ENCODE assay signal across 1 cellular context in the genomic region with DNA sequence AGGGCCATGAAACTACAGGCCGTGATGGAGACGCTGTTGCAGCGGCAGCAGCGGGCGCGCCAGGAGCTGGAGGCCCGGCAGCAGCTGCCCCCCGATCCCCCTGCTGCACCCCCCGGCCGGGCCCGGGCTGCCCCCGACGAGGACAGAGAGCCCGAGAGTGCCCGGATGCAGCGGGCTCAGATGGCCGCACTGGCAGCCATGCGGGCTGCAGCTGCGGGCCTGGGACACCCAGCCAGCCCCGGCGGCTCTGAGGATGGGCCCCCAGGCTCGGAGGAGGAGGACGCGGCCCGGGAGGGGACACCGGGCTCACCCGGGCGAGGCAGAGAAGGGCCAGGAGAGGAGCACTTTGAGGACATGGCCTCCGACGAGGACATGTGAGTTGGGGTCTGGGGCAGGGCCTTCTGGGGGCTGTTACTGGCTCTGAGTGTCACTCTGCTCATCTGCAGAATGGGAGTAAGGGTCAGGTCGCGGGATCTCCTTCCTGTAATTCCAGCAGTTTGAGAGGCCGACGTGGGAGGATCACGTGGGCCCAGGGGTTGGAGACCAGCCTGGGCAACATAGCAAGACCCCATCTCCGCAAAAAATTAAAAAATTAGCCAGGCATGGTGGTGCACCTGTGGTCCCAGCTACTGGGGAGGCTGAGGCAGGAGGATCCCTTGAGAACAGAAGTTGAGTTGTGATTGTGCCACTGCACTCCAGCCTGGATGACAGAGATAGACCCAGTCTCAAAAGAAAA.
TF ChIP-seq lines count a peak whose summit lies in the region.

No MANE protein-coding gene starts in this region.

TF ChIP-seq in GM12878, 131 proteins besides CTCF, POLR2A, EP300 and RAD21:
- TF ChIP-seq, protein P1, sequence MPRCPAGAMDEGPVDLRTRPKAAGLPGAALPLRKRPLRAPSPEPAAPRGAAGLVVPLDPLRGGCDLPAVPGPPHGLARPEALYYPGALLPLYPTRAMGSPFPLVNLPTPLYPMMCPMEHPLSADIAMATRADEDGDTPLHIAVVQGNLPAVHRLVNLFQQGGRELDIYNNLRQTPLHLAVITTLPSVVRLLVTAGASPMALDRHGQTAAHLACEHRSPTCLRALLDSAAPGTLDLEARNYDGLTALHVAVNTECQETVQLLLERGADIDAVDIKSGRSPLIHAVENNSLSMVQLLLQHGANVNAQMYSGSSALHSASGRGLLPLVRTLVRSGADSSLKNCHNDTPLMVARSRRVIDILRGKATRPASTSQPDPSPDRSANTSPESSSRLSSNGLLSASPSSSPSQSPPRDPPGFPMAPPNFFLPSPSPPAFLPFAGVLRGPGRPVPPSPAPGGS (IDR thresholded peaks at IDR 0.05; ENCODE audit: borderline replicate concordance, insufficient read depth, low read depth, low read length, poor library complexity, severe bottlenecking), result no peak
- TF ChIP-seq RCOR1 (conservative IDR thresholded peaks at IDR 0.05; ENCODE audit: low read depth, low read length), result no peak
- TF ChIP-seq ZSCAN29 (IDR thresholded peaks at IDR 0.05), result no peak
- TF ChIP-seq SRF (IDR thresholded peaks at IDR 0.05; ENCODE audit: low read depth in 2 of 2, low read length in 2 of 2), result no peak
- TF ChIP-seq, protein P2, sequence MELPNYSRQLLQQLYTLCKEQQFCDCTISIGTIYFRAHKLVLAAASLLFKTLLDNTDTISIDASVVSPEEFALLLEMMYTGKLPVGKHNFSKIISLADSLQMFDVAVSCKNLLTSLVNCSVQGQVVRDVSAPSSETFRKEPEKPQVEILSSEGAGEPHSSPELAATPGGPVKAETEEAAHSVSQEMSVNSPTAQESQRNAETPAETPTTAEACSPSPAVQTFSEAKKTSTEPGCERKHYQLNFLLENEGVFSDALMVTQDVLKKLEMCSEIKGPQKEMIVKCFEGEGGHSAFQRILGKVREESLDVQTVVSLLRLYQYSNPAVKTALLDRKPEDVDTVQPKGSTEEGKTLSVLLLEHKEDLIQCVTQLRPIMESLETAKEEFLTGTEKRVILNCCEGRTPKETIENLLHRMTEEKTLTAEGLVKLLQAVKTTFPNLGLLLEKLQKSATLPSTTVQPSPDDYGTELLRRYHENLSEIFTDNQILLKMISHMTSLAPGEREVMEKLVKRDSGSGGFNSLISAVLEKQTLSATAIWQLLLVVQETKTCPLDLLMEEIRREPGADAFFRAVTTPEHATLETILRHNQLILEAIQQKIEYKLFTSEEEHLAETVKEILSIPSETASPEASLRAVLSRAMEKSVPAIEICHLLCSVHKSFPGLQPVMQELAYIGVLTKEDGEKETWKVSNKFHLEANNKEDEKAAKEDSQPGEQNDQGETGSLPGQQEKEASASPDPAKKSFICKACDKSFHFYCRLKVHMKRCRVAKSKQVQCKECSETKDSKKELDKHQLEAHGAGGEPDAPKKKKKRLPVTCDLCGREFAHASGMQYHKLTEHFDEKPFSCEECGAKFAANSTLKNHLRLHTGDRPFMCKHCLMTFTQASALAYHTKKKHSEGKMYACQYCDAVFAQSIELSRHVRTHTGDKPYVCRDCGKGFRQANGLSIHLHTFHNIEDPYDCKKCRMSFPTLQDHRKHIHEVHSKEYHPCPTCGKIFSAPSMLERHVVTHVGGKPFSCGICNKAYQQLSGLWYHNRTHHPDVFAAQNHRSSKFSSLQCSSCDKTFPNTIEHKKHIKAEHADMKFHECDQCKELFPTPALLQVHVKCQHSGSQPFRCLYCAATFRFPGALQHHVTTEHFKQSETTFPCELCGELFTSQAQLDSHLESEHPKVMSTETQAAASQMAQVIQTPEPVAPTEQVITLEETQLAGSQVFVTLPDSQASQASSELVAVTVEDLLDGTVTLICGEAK (IDR thresholded peaks at IDR 0.05; ENCODE audit: borderline replicate concordance), result no peak
- no peak for TF ChIP-seq NR2C1 (IDR thresholded peaks at IDR 0.05)
- TF ChIP-seq BRCA1 (IDR thresholded peaks at IDR 0.05; ENCODE audit: low read depth, low read length), result no peak
- TF ChIP-seq RFX5 (IDR thresholded peaks at IDR 0.05; ENCODE audit: low read depth, low read length), result no peak
- no peak for TF ChIP-seq ESRRA (IDR thresholded peaks at IDR 0.05; ENCODE audit: low read length)
- TF ChIP-seq, protein P3, sequence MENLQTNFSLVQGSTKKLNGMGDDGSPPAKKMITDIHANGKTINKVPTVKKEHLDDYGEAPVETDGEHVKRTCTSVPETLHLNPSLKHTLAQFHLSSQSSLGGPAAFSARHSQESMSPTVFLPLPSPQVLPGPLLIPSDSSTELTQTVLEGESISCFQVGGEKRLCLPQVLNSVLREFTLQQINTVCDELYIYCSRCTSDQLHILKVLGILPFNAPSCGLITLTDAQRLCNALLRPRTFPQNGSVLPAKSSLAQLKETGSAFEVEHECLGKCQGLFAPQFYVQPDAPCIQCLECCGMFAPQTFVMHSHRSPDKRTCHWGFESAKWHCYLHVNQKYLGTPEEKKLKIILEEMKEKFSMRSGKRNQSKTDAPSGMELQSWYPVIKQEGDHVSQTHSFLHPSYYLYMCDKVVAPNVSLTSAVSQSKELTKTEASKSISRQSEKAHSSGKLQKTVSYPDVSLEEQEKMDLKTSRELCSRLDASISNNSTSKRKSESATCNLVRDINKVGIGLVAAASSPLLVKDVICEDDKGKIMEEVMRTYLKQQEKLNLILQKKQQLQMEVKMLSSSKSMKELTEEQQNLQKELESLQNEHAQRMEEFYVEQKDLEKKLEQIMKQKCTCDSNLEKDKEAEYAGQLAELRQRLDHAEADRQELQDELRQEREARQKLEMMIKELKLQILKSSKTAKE (IDR thresholded peaks at IDR 0.05; ENCODE audit: low read depth, poor library complexity, severe bottlenecking), result no peak
- no peak for TF ChIP-seq TCF7 (IDR thresholded peaks at IDR 0.05; ENCODE audit: borderline replicate concordance)
- TF ChIP-seq, protein P4, sequence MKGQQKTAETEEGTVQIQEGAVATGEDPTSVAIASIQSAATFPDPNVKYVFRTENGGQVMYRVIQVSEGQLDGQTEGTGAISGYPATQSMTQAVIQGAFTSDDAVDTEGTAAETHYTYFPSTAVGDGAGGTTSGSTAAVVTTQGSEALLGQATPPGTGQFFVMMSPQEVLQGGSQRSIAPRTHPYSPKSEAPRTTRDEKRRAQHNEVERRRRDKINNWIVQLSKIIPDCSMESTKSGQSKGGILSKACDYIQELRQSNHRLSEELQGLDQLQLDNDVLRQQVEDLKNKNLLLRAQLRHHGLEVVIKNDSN (IDR thresholded peaks at IDR 0.05; ENCODE audit: borderline replicate concordance, extremely low read length, insufficient read depth, low read depth, low read length), result no peak
- no peak for TF ChIP-seq FOS (IDR thresholded peaks at IDR 0.05; ENCODE audit: borderline replicate concordance, extremely low read depth, insufficient read length)
- TF ChIP-seq SMAD1 (IDR thresholded peaks at IDR 0.05; ENCODE audit: low read depth, partially characterized antibody), result no peak
- TF ChIP-seq DPF2 (IDR thresholded peaks at IDR 0.05), result no peak
- TF ChIP-seq SIN3A (IDR thresholded peaks at IDR 0.05; ENCODE audit: low read depth, low read length), result no peak
- no peak for TF ChIP-seq POU2F2 (IDR thresholded peaks at IDR 0.05; ENCODE audit: borderline replicate concordance, low read depth, low read length)
- TF ChIP-seq POLR2AphosphoS5 (IDR thresholded peaks at IDR 0.05; ENCODE audit: low read length), result no peak
- TF ChIP-seq JUNB (IDR thresholded peaks at IDR 0.05), result no peak
